ENCODE assay signal across 19 cellular contexts in the genomic region with DNA sequence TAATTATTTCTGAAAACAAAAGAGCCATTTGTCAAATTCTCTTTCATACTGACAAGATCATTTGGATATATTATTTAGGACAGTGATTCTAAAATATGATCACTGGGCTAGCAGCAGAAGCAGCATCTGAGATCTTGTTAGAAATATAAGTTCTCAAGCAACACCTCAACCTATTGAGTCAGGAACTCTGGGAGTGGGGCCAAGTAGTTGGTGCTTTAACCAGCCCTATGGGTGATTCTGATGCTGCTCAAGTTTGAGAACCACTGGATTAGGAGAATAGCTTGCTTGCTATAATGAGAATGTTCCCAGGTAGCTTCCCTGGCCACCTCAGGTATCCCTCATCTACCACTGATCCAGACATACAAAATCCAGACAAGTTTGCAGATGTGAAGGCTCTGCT.
A peak's percentile ranks its signal among the peaks of the same experiment; 100 is the strongest.
DNase-seq lines count a peak whose midpoint lies in the region; FAIRE-seq and TF ChIP-seq lines count a peak whose summit lies in the region.
"Had no signal": no experiment of that assay in that cellular context is flagged by ENCODE, and none has a peak within 500 bp of the region (broad histone marks: within the 10 kb centered on the region; RNA-seq: fewer than 3 reads in every experiment).

No MANE protein-coding gene starts in this region.

- H3K27ac Mint-ChIP-seq in CD14-positive monocyte: no peak overlapping the region
- H3K27ac Mint-ChIP-seq: B cell; CD4-positive, alpha-beta T cell; CD8-positive, alpha-beta memory T cell; GM23338; H9 had no signal

- no peaks in the 10 kb centered on the region for H3K9me1 ChIP-seq in keratinocyte (ENCODE audit: control insufficient read depth, extremely low read depth, insufficient read depth, low read length)

- H3K36me3 ChIP-seq in bronchial epithelial cell (ENCODE audit: control insufficient read depth, insufficient read depth, low read length) (no peaks in the 10 kb centered on the region), keratinocyte (ENCODE audit: control insufficient read depth in 2 of 2, extremely low read depth in 1 of 2, insufficient read depth in 2 of 2, low read length in 2 of 2) (no peaks in the 10 kb centered on the region)
- H3K36me3 ChIP-seq: BLaER1 had no signal

- no peaks in the 10 kb centered on the region for H3K79me2 ChIP-seq in keratinocyte (ENCODE audit: control insufficient read depth, insufficient read depth, low read length)

- dilution Hi-C loops in keratinocyte (cut with MboI; ENCODE audit: extremely low pct_ligation_motif_present, low sequenced_read_pairs): no loop called here

- H3K4me1 ChIP-seq in keratinocyte (ENCODE audit: control insufficient read depth, extremely low read depth, insufficient read depth, low read length): peaks cover 14% of the 10 kb centered on the region
- H3K4me1 ChIP-seq: BLaER1 had no signal

- H3K36me3 Mint-ChIP-seq in CD14-positive monocyte: no peaks in the 10 kb centered on the region
- H3K36me3 Mint-ChIP-seq: CD8-positive, alpha-beta memory T cell had no signal

- no peak overlapping the region for H3K9ac ChIP-seq in keratinocyte (ENCODE audit: control insufficient read depth, extremely low read depth, insufficient read depth, low read length)
- H3K9ac ChIP-seq: BLaER1 had no signal

- no peaks in the 10 kb centered on the region for H3K27me3 Mint-ChIP-seq in CD14-positive monocyte (ENCODE audit: low read depth in 3 of 3)
- H3K27me3 Mint-ChIP-seq: B cell; CD4-positive, alpha-beta T cell had no signal

- H3K4me3 ChIP-seq in bronchial epithelial cell (ENCODE audit: low read depth, low read length) (no peak overlapping the region), keratinocyte (ENCODE audit: control insufficient read depth in 2 of 3, extremely low read depth in 1 of 3, insufficient read depth in 2 of 3, low read depth in 1 of 3, low read length in 3 of 3) (no peak overlapping the region)
- H3K4me3 ChIP-seq: BLaER1, GM12878, GM23338 had no signal

- TF ChIP-seq CTCF in bronchial epithelial cell (IDR thresholded peaks at IDR 0.05; ENCODE audit: insufficient read depth, low read length, severe bottlenecking): no peak
- TF ChIP-seq CTCF in keratinocyte (optimal IDR thresholded peaks at IDR 0.05 in 1 of 3, IDR thresholded peaks at IDR 0.05 in 1 of 3, conservative IDR thresholded peaks at IDR 0.05 in 1 of 3; ENCODE audit: extremely low read depth in 1 of 3, insufficient read depth in 2 of 3, low read length in 3 of 3): no peak
- TF ChIP-seq CTCF in CD14-positive monocyte (IDR thresholded peaks at IDR 0.05): no peak

- no peaks in the 10 kb centered on the region for H4K20me1 ChIP-seq in keratinocyte (ENCODE audit: control insufficient read depth, extremely low read depth, insufficient read depth, low read length)
- H4K20me1 ChIP-seq: BLaER1 had no signal

- H3K27ac ChIP-seq in epithelial cell of prostate: peak overlapping the region; percentile 83
- H3K27ac ChIP-seq in keratinocyte (ENCODE audit: control insufficient read depth, insufficient read depth, low read length): no peak overlapping the region
- H3K27ac ChIP-seq: BLaER1, C4-2B had no signal

- H3K4me3 Mint-ChIP-seq in CD14-positive monocyte: no peak overlapping the region
- H3K4me3 Mint-ChIP-seq: B cell; CD4-positive, alpha-beta T cell; CD8-positive, alpha-beta memory T cell; GM23338; H9 had no signal

- H2AFZ ChIP-seq in keratinocyte (ENCODE audit: control insufficient read depth, low read length): no peak overlapping the region
- H2AFZ ChIP-seq: GM23338 had no signal

- intact Hi-C loops in CD14-positive monocyte (cut with micrococcal nuclease): no loop called here

- H3K9me3 ChIP-seq in keratinocyte (ENCODE audit: control insufficient read depth, low read depth, low read length): no peaks in the 10 kb centered on the region
- H3K9me3 ChIP-seq: BLaER1 had no signal

- peak; percentile 65 for DNase-seq in bronchial epithelial cell (ENCODE audit: low read depth)
- no peak for DNase-seq in epithelial cell of prostate (ENCODE audit: low read depth, low spot score)
- DNase-seq in keratinocyte (ENCODE audit: low read depth, low spot score): no peak
- DNase-seq in renal cortical epithelial cell (ENCODE audit: low read depth): peak; percentile 45
- DNase-seq in activated CD8-positive, alpha-beta memory T cell treated with anti-CD3 and anti-CD28 coated beads for 24 hours: no peak
- DNase-seq in LoVo (ENCODE audit: low spot score): no peak
- DNase-seq in CD14-positive monocyte (ENCODE audit: low spot score): no peak
- DNase-seq: CD4-positive, alpha-beta T cell; CD8-positive, alpha-beta memory T cell; DMS 273 treated with DMSO at 0.1 percent for 48 hours; DMS79; EL; GDM1; H9 had no signal

- FAIRE-seq in bronchial epithelial cell (lab: Jason Lieb, UNC): no peak
- peak; percentile 65 for FAIRE-seq in keratinocyte (lab: Jason Lieb, UNC)
- FAIRE-seq: GM12878 had no signal

- H3K27me3 ChIP-seq in bronchial epithelial cell (ENCODE audit: control insufficient read depth, insufficient read depth, low read length) (no peaks in the 10 kb centered on the region), keratinocyte (ENCODE audit: control insufficient read depth, extremely low read depth, insufficient read depth, low read length) (no peaks in the 10 kb centered on the region)
- H3K27me3 ChIP-seq: BLaER1 had no signal

- no peak overlapping the region for H3K4me2 ChIP-seq in keratinocyte (ENCODE audit: control insufficient read depth, extremely low read depth, insufficient read depth, low read depth, low read length)
- H3K4me2 ChIP-seq: BLaER1, GM23338 had no signal

- peaks cover 4 to 21% (median 11%) of the 10 kb centered on the region in 7 donors for H3K9me3 Mint-ChIP-seq in CD14-positive monocyte
- H3K9me3 Mint-ChIP-seq: CD4-positive, alpha-beta T cell; GM23338; H9 had no signal

- H3K4me1 Mint-ChIP-seq in CD14-positive monocyte: no peaks in the 10 kb centered on the region
- H3K4me1 Mint-ChIP-seq: B cell; CD8-positive, alpha-beta memory T cell; GM23338; H9 had no signal

Comparison
In these comparisons a context has a peak if more than half of its experiments do, and no peak if none do; other contexts are left out.
1. DNase-seq: peak in bronchial epithelial cell (single experiment) and renal cortical epithelial cell (single experiment); none in epithelial cell of prostate (single experiment), keratinocyte (single experiment), activated CD8-positive, alpha-beta memory T cell treated with anti-CD3 and anti-CD28 coated beads for 24 hours (single experiment), LoVo (single experiment) and CD14-positive monocyte (single experiment).